8 cellular contexts compared by ENCODE assay signal in genomic region chr5:10704949-10705621, GRCh38. TPM values are rescaled to one million over a fixed set of nuclear protein-coding genes. Genes with fewer than 3 reads are reported as not detected.
DNase-seq lines count a peak whose midpoint lies in the region; ATAC-seq and FAIRE-seq lines count a peak whose summit lies in the region.

No MANE protein-coding gene starts in this region.

- no peak overlapping the region for H2BK12ac ChIP-seq in mesenchymal stem cell (ENCODE audit: low read length in 2 of 2)

- peak overlapping the region; percentile 4 for H2BK5ac ChIP-seq in mesenchymal stem cell (ENCODE audit: low read depth, low read length, poor library complexity, severe bottlenecking)

- no peak overlapping the region for H3K4me3 Mint-ChIP-seq in activated CD8-positive, alpha-beta T cell treated with anti-CD3 and anti-CD28 coated beads, Interleukin-2, amount 10 ng/mL, durations not matched to agents 7 days and 5 days

- ATAC-seq in activated CD8-positive, alpha-beta T cell treated with anti-CD3 and anti-CD28 coated beads, Interleukin-2, amount 10 ng/mL, durations not matched to agents 7 days and 5 days = peak; percentile 44
- no peak for ATAC-seq in GM18868 (IDR thresholded peaks at IDR 0.05; ENCODE audit: unreplicated experiment)

- no peak overlapping the region for H2BK120ac ChIP-seq in mesenchymal stem cell (ENCODE audit: low read depth, low read length)

- DNase-seq in GDM1 (lab: John Stamatoyannopoulos, UW) (peak; percentile 23), HT1080 (ENCODE audit: low read depth) (peak; percentile 95), mesenchymal stem cell (peak; percentile 70), cortex of kidney (lab: John Stamatoyannopoulos, UW) (no peak), GM19239 (ENCODE audit: insufficient read length, low spot score) (no peak), ureter (ENCODE audit: low spot score) (no peak)
- peak; percentile 24 for DNase-seq in activated CD8-positive, alpha-beta T cell treated with anti-CD3 and anti-CD28 coated beads, Interleukin-2, amount 10 ng/mL, durations not matched to agents 7 days and 5 days

- peaks cover 13% of the 10 kb centered on the region for H3K79me1 ChIP-seq in mesenchymal stem cell (replicated peaks; ENCODE audit: low read length, poor library complexity, severe bottlenecking)

- peaks cover 12% of the 10 kb centered on the region for H3K36me3 Mint-ChIP-seq in activated CD8-positive, alpha-beta T cell treated with anti-CD3 and anti-CD28 coated beads, Interleukin-2, amount 10 ng/mL, durations not matched to agents 7 days and 5 days (ENCODE audit: low read depth)

- H3K18ac ChIP-seq in mesenchymal stem cell (ENCODE audit: low read depth in 1 of 2, low read length in 2 of 2) = peak overlapping the region in 1 of 2 experiments; percentile 3

- POLR2A ChIA-PET in activated CD8-positive, alpha-beta T cell treated with anti-CD3 and anti-CD28 coated beads, Interleukin-2, amount 10 ng/mL, durations not matched to agents 7 days and 5 days (lab: Charles Lee) = no interaction called here

- no peaks in the 10 kb centered on the region for H3K27me3 Mint-ChIP-seq in activated CD8-positive, alpha-beta T cell treated with anti-CD3 and anti-CD28 coated beads, Interleukin-2, amount 10 ng/mL, durations not matched to agents 7 days and 5 days (ENCODE audit: low read depth)

- no peaks in the 10 kb centered on the region for H3K9me3 ChIP-seq in mesenchymal stem cell (ENCODE audit: control insufficient read depth, low read length)

- no peak overlapping the region for H3K4ac ChIP-seq in mesenchymal stem cell (ENCODE audit: low read depth in 1 of 2, low read length in 2 of 2)

- H4K91ac ChIP-seq in mesenchymal stem cell (ENCODE audit: low read length) = no peak overlapping the region

- peaks cover 7 to 16% of the 10 kb centered on the region in 2 experiments for H3K36me3 ChIP-seq in mesenchymal stem cell (ENCODE audit: control insufficient read depth in 1 of 2, insufficient read depth in 2 of 2, low read depth in 1 of 2, low read length in 2 of 2)

- no peaks in the 10 kb centered on the region for H3K27me3 ChIP-seq in mesenchymal stem cell (ENCODE audit: control insufficient read depth in 1 of 2, insufficient read depth in 1 of 2, low read length in 2 of 2)

- H4K8ac ChIP-seq in mesenchymal stem cell (ENCODE audit: low read length) = no peak overlapping the region

- H3K4me3 ChIP-seq in mesenchymal stem cell (ENCODE audit: insufficient read depth in 1 of 2, low read depth in 1 of 2, low read length in 2 of 2) = no peak overlapping the region

- peak overlapping the region; percentile 33 for H3K27ac ChIP-seq in mesenchymal stem cell (ENCODE audit: low read length, poor library complexity, severe bottlenecking)

- CTCF ChIA-PET in activated CD8-positive, alpha-beta T cell treated with anti-CD3 and anti-CD28 coated beads, Interleukin-2, amount 10 ng/mL, durations not matched to agents 7 days and 5 days (lab: Charles Lee) = no interaction called here

- no peak overlapping the region for H3K9ac ChIP-seq in mesenchymal stem cell (ENCODE audit: low read length)

- no peak overlapping the region for H3K23ac ChIP-seq in mesenchymal stem cell (ENCODE audit: low read length in 2 of 2)

- peaks cover 53% of the 10 kb centered on the region for H3K4me1 ChIP-seq in mesenchymal stem cell (ENCODE audit: control insufficient read depth, insufficient read depth, low read depth, low read length)

- H3K4me2 ChIP-seq in mesenchymal stem cell (ENCODE audit: low read length, poor library complexity, severe bottlenecking) = no peak overlapping the region

- WGBS in mesenchymal stem cell = 65% methylated on average over 10 of the region's 10 CpGs

- H3K4me1 Mint-ChIP-seq in activated CD8-positive, alpha-beta T cell treated with anti-CD3 and anti-CD28 coated beads, Interleukin-2, amount 10 ng/mL, durations not matched to agents 7 days and 5 days (ENCODE audit: low read depth) = peaks cover 27% of the 10 kb centered on the region

- no peaks in the 10 kb centered on the region for H3K9me3 Mint-ChIP-seq in activated CD8-positive, alpha-beta T cell treated with anti-CD3 and anti-CD28 coated beads, Interleukin-2, amount 10 ng/mL, durations not matched to agents 7 days and 5 days (ENCODE audit: insufficient read depth)

- H3K27ac Mint-ChIP-seq in activated CD8-positive, alpha-beta T cell treated with anti-CD3 and anti-CD28 coated beads, Interleukin-2, amount 10 ng/mL, durations not matched to agents 7 days and 5 days = peak overlapping the region; percentile 75

- FAIRE-seq in GM19239 (lab: Jason Lieb, UNC) = no peak

- no peak overlapping the region for H2AFZ ChIP-seq in mesenchymal stem cell (ENCODE audit: low read depth, low read length)

- H2AK5ac ChIP-seq in mesenchymal stem cell (ENCODE audit: low read length, severe bottlenecking) = peak overlapping the region; percentile 72

- H2BK15ac ChIP-seq in mesenchymal stem cell (ENCODE audit: low read depth, poor library complexity, severe bottlenecking) = no peak overlapping the region

- H3K14ac ChIP-seq in mesenchymal stem cell (ENCODE audit: low read length in 2 of 2) = no peak overlapping the region

RNA-seq across cellular contexts. Expression of gene DAP, which starts 55.9 kb away (rescaled TPM):
- 37.0 and 68.4 TPM in 2 replicates for total RNA-seq in HT1080 (2014; rRNA removed; shearing (Covaris generic))
- 237 and 246 TPM in 2 replicates for polyA plus RNA-seq in HT1080 (2015; cell fraction: cytosol; rRNA removed)
- polyA plus RNA-seq in HT1080 (2015; cell fraction: nucleus; rRNA removed) = 62.7 and 65.3 TPM in 2 replicates
- total RNA-seq in activated CD8-positive, alpha-beta T cell treated with anti-CD3 and anti-CD28 coated beads, Interleukin-2, amount 10 ng/mL, durations not matched to agents 7 days and 5 days = 10 to 100 TPM; 61.0 to 61.2 TPM
- 137 TPM for polyA plus RNA-seq in mesenchymal stem cell (2013, experiment 1 of 2)
- 136 TPM for polyA plus RNA-seq in mesenchymal stem cell (2013, experiment 2 of 2)
- 209 TPM for total RNA-seq in ureter

Comparison
In these comparisons a context has a peak if more than half of its experiments do, and no peak if none do; other contexts are left out.
1. DNase-seq: peak in GDM1 (single experiment), HT1080 (single experiment), activated CD8-positive, alpha-beta T cell treated with anti-CD3 and anti-CD28 coated beads, Interleukin-2, amount 10 ng/mL, durations not matched to agents 7 days and 5 days (single experiment) and mesenchymal stem cell (single experiment); none in cortex of kidney (single experiment), GM19239 (single experiment) and ureter (single experiment).